36 cellular contexts compared by ENCODE assay signal in genomic region chr7:105281966-105282365, GRCh38.
"Had no signal": no experiment of that assay in that cellular context is flagged by ENCODE, and none has a peak within 500 bp of the region (broad histone marks: within the 10 kb centered on the region; RNA-seq: fewer than 3 reads in every experiment).

No MANE protein-coding gene starts in this region.

- H3K36me3 Mint-ChIP-seq: activated CD4-positive, alpha-beta memory T cell treated with anti-CD3 and anti-CD28 coated beads for 36 hours; activated naive CD8-positive, alpha-beta T cell treated with anti-CD3 and anti-CD28 coated beads, Interleukin-2, amount 10 ng/mL, durations not matched to agents 7 days and 5 days had no signal

- H3K27me3 ChIP-seq: ascending aorta, cardiac muscle cell had no signal

- H3K27ac ChIP-seq: ascending aorta, cardiac muscle cell, WERI-Rb-1 had no signal

- H3K4me1 Mint-ChIP-seq: activated naive CD8-positive, alpha-beta T cell treated with anti-CD3 and anti-CD28 coated beads, Interleukin-2, amount 10 ng/mL, durations not matched to agents 7 days and 5 days had no signal

- ATAC-seq: activated CD8-positive, alpha-beta T cell treated with anti-CD3 and anti-CD28 coated beads for 36 hours; activated naive CD8-positive, alpha-beta T cell treated with anti-CD3 and anti-CD28 coated beads, Interleukin-2, amount 50 U/mL, for 24 hours; activated T-cell treated with anti-CD3 and anti-CD28 coated beads, Interleukin-2, amount 50 U/mL, for 4 hours; activated T-cell treated with anti-CD3 and anti-CD28 coated beads, Interleukin-2, amount 50 U/mL, for 72 hours; activated T-helper 17 cell treated with anti-CD3 and anti-CD28 coated beads, Interleukin-2, amount 50 U/mL, for 72 hours; T-cell had no signal

- H3K36me3 ChIP-seq: ascending aorta, cardiac muscle cell, WERI-Rb-1 had no signal

- H3K27me3 Mint-ChIP-seq: activated B cell treated with CpG ODN at 0.5 μM for 24 hours; activated CD4-positive, alpha-beta memory T cell treated with anti-CD3 and anti-CD28 coated beads for 36 hours; activated CD4-positive, alpha-beta T cell treated with anti-CD3 and anti-CD28 coated beads, Interleukin-2, amount 10 ng/mL, durations not matched to agents 24 days and 14 days; activated CD8-positive, alpha-beta T cell treated with anti-CD3 and anti-CD28 coated beads for 36 hours; activated naive CD8-positive, alpha-beta T cell; activated naive CD8-positive, alpha-beta T cell treated with anti-CD3 and anti-CD28 coated beads, Interleukin-2, amount 10 ng/mL, durations not matched to agents 7 days and 5 days; activated naive CD8-positive, alpha-beta T cell treated with anti-CD3 and anti-CD28 coated beads, Interleukin-2, amount 50 U/mL, for 24 hours; activated T-helper 17 cell treated with anti-CD3 and anti-CD28 coated beads, Interleukin-2, amount 50 U/mL, for 72 hours; brain; central memory CD8-positive, alpha-beta T cell; T-cell had no signal

- H3K4me3 Mint-ChIP-seq: activated B cell treated with CpG ODN at 0.5 μM for 24 hours; activated CD4-positive, alpha-beta memory T cell treated with anti-CD3 and anti-CD28 coated beads for 36 hours; activated CD4-positive, alpha-beta T cell treated with anti-CD3 and anti-CD28 coated beads, Interleukin-2, amount 10 ng/mL, durations not matched to agents 24 days and 14 days; activated CD8-positive, alpha-beta T cell treated with anti-CD3 and anti-CD28 coated beads for 36 hours; activated naive CD4-positive, alpha-beta T cell treated with anti-CD3 and anti-CD28 coated beads for 36 hours; activated naive CD8-positive, alpha-beta T cell; activated naive CD8-positive, alpha-beta T cell treated with anti-CD3 and anti-CD28 coated beads, Interleukin-2, amount 10 ng/mL, durations not matched to agents 7 days and 5 days; activated naive CD8-positive, alpha-beta T cell treated with anti-CD3 and anti-CD28 coated beads, Interleukin-2, amount 50 U/mL, for 24 hours; activated T-cell treated with anti-CD3 and anti-CD28 coated beads, Interleukin-2, amount 50 U/mL, for 4 hours; activated T-cell treated with anti-CD3 and anti-CD28 coated beads, Interleukin-2, amount 50 U/mL, for 72 hours; activated T-helper 1 cell treated with anti-CD3 and anti-CD28 coated beads, Interleukin-12 subunit alpha, Interleukin-12 subunit beta, Interleukin-2, Interleukin-4 antibody, amounts not matched to agents 30 ng/mL and 10 ng/mL and 1 ng/mL, durations not matched to agents 14 hours and 24 hours and 36 hours; activated T-helper 17 cell treated with anti-CD3 and anti-CD28 coated beads, Interleukin-2, amount 50 U/mL, for 72 hours; brain; central memory CD8-positive, alpha-beta T cell; T-cell; T-helper 2 cell treated with Interferon-gamma antibody and Interleukin-4, amounts not matched to agents 5 μg/mL and 100 μg/mL, for 36 hours had no signal

- DNase-seq: activated B cell treated with CpG ODN at 0.5 μM for 24 hours; activated CD4-positive, alpha-beta memory T cell treated with anti-CD3 and anti-CD28 coated beads for 36 hours; activated CD4-positive, alpha-beta T cell treated with anti-CD3 and anti-CD28 coated beads for 4 hours; activated CD4-positive, alpha-beta T cell treated with anti-CD3 and anti-CD28 coated beads, Interleukin-2, amount 10 ng/mL, durations not matched to agents 24 days and 14 days; activated CD4-positive, alpha-beta T cell treated with anti-CD3 and anti-CD28 coated beads, Interleukin-2, amount 50 U/mL, for 1 hour; activated CD4-positive, alpha-beta T cell treated with anti-CD3 and anti-CD28 coated beads, Interleukin-2, amount 50 U/mL, for 4 hours; activated CD4-positive, CD25-positive, alpha-beta regulatory T cell treated with anti-CD3 and anti-CD28 coated beads, Interleukin-2, amount 50 U/mL, for 72 hours; activated CD8-positive, alpha-beta memory T cell treated with anti-CD3 and anti-CD28 coated beads, Interleukin-2, amount 50 U/mL, for 4 hours; activated CD8-positive, alpha-beta T cell treated with anti-CD3 and anti-CD28 coated beads for 36 hours; activated effector memory CD4-positive, alpha-beta T cell treated with anti-CD3 and anti-CD28 coated beads, Interleukin-2, amount 50 U/mL, for 16 hours; activated gamma-delta T cell treated with Interleukin-2 at 50 U/mL for 16 hours; activated naive CD4-positive, alpha-beta T cell; activated naive CD4-positive, alpha-beta T cell treated with anti-CD3 and anti-CD28 coated beads for 36 hours; activated naive CD4-positive, alpha-beta T cell treated with anti-CD3 and anti-CD28 coated beads, Interleukin-2, amount 50 U/mL, for 16 hours; activated naive CD8-positive, alpha-beta T cell treated with anti-CD3 and anti-CD28 coated beads, Interleukin-2, amount 10 ng/mL, durations not matched to agents 7 days and 5 days; activated naive CD8-positive, alpha-beta T cell treated with anti-CD3 and anti-CD28 coated beads, Interleukin-2, amount 50 U/mL, for 24 hours; activated T-cell treated with anti-CD3 and anti-CD28 coated beads for 4 hours; activated T-cell treated with anti-CD3 and anti-CD28 coated beads, Interleukin-2, amount 50 U/mL, for 1 hour; activated T-cell treated with anti-CD3 and anti-CD28 coated beads, Interleukin-2, amount 50 U/mL, for 4 hours; activated T-cell treated with anti-CD3 and anti-CD28 coated beads, Interleukin-2, amount 50 U/mL, for 72 hours; amygdala; anterior cingulate cortex; caudate nucleus; cerebellar nuclear complex; T-cell; T-helper 2 cell; T-helper 9 cell; WERI-Rb-1 had no signal

- H3K4me3 ChIP-seq: ascending aorta, cardiac muscle cell had no signal

- H3K9me3 ChIP-seq: ascending aorta had no signal

- H3K27ac Mint-ChIP-seq: activated B cell treated with CpG ODN at 0.5 μM for 24 hours; activated CD4-positive, alpha-beta memory T cell treated with anti-CD3 and anti-CD28 coated beads for 36 hours; activated CD4-positive, alpha-beta T cell treated with anti-CD3 and anti-CD28 coated beads, Interleukin-2, amount 10 ng/mL, durations not matched to agents 24 days and 14 days; activated CD8-positive, alpha-beta T cell treated with anti-CD3 and anti-CD28 coated beads for 36 hours; activated naive CD4-positive, alpha-beta T cell treated with anti-CD3 and anti-CD28 coated beads for 36 hours; activated naive CD8-positive, alpha-beta T cell; activated naive CD8-positive, alpha-beta T cell treated with anti-CD3 and anti-CD28 coated beads, Interleukin-2, amount 10 ng/mL, durations not matched to agents 7 days and 5 days; activated naive CD8-positive, alpha-beta T cell treated with anti-CD3 and anti-CD28 coated beads, Interleukin-2, amount 50 U/mL, for 24 hours; activated T-cell treated with anti-CD3 and anti-CD28 coated beads, Interleukin-2, amount 50 U/mL, for 72 hours; activated T-helper 1 cell treated with anti-CD3 and anti-CD28 coated beads, Interleukin-12 subunit alpha, Interleukin-12 subunit beta, Interleukin-2, Interleukin-4 antibody, amounts not matched to agents 30 ng/mL and 10 ng/mL and 1 ng/mL, durations not matched to agents 14 hours and 24 hours and 36 hours; brain; T-cell; T-helper 2 cell treated with Interferon-gamma antibody and Interleukin-4, amounts not matched to agents 5 μg/mL and 100 μg/mL, for 36 hours had no signal
